ENCODE assay signal across 11 cellular contexts in the genomic region with DNA sequence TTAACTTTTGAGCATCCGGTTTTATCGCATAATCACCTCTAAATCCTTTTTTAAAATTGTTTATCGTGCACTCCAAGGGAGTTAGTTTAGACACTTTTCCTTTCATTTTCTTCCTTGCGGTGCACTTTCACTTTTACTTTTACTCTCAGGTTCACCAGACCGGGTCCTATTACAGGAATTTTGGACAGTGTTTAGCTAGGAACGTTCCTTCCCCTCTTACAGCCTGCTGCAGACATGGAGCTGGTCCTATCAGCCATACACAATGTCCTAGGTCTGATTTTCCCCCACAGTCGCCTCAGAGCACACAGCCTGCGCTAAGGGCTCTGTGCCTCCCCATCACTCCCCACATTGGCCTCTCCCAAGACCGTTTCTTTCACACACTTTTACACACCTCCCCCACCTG.
DNase-seq lines count a peak whose midpoint lies in the region; ATAC-seq and TF ChIP-seq lines count a peak whose summit lies in the region.
"Had no signal": no experiment of that assay in that cellular context is flagged by ENCODE, and none has a peak within 500 bp of the region (broad histone marks: within the 10 kb centered on the region; RNA-seq: fewer than 3 reads in every experiment).

No MANE protein-coding gene starts in this region.

- H3K4me3 ChIP-seq in heart left ventricle (peak overlapping the region in 10 of 12 donors; percentile 15 to 47 (median 34)), MM.1S (ENCODE audit: low read length) (no peak overlapping the region), colonic mucosa (peak overlapping the region; percentile 9), upper lobe of right lung (peak overlapping the region; percentile 17)

- intact Hi-C loops in heart left ventricle (cut with DNase I) (loop anchor here in 5 of 10 donors (10.0 kb wide), 1 partner anchor 499 kb away; no protein-coding TSS in a partner anchor), Right ventricle myocardium superior (cut with DNase I) (no loop called here), colonic mucosa (cut with DNase I) (no loop called here), upper lobe of right lung (cut with DNase I) (no loop called here)

- peak overlapping the region; percentile 16; the same call in 1 of the 2 replicates for H3K4me2 ChIP-seq in MM.1S (ENCODE audit: low read depth, low read length)

- no peaks in the 10 kb centered on the region for H3K9me2 ChIP-seq in MM.1S (replicated peaks; ENCODE audit: insufficient read depth, low read length)

- H3K27me3 Mint-ChIP-seq in osteocyte (ENCODE audit: unreplicated experiment): no peaks in the 10 kb centered on the region

- H3K27ac ChIP-seq in heart left ventricle (peak overlapping the region in 8 of 12 donors; percentile 0 to 70 (median 51)), MM.1S (ENCODE audit: low read length) (no peak overlapping the region), colonic mucosa (no peak overlapping the region), upper lobe of right lung (no peak overlapping the region)
- H3K27ac ChIP-seq: left lung had no signal

- TF ChIP-seq CTCF in heart left ventricle (IDR thresholded peaks at IDR 0.05) (no peak), MM.1S (IDR thresholded peaks at IDR 0.05; ENCODE audit: low read length) (no peak), colonic mucosa (IDR thresholded peaks at IDR 0.05) (no peak), upper lobe of right lung (IDR thresholded peaks at IDR 0.05) (no peak), osteocyte (IDR thresholded peaks at IDR 0.05) (no peak)

- no peaks in the 10 kb centered on the region for H4K20me1 ChIP-seq in MM.1S (ENCODE audit: insufficient read depth, low read length)

- no peak overlapping the region for H2AFZ ChIP-seq in MM.1S (ENCODE audit: low read length)

- no peaks in the 10 kb centered on the region for H3F3A ChIP-seq in MM.1S (ENCODE audit: insufficient read depth, low read length)

- WGBS in heart left ventricle, 4 donors: 49 to 62% (median 60%) methylated on average over 9 of the region's 9 CpGs

- H3K9me3 Mint-ChIP-seq in osteocyte (ENCODE audit: unreplicated experiment): peaks cover 22% of the 10 kb centered on the region

- no peaks in the 10 kb centered on the region for H3K79me2 ChIP-seq in MM.1S (ENCODE audit: low read length)

- no peaks in the 10 kb centered on the region for H3K9me3 ChIP-seq in heart left ventricle
- no peaks in the 10 kb centered on the region for H3K9me3 ChIP-seq in MM.1S (replicated peaks; ENCODE audit: insufficient read depth, low read length)
- H3K9me3 ChIP-seq in colonic mucosa: no peaks in the 10 kb centered on the region
- no peaks in the 10 kb centered on the region for H3K9me3 ChIP-seq in upper lobe of right lung
- H3K9me3 ChIP-seq: left lung had no signal

- H3K4me1 ChIP-seq in heart left ventricle: peaks cover 0 to 15% (median 2%) of the 10 kb centered on the region in 12 donors
- H3K4me1 ChIP-seq in MM.1S (ENCODE audit: low read length): no peaks in the 10 kb centered on the region
- H3K4me1 ChIP-seq in colonic mucosa: no peaks in the 10 kb centered on the region
- no peaks in the 10 kb centered on the region for H3K4me1 ChIP-seq in upper lobe of right lung

- H3K27me3 ChIP-seq in heart left ventricle: peaks cover 0 to 6% (median 0%) of the 10 kb centered on the region in 9 donors
- H3K27me3 ChIP-seq in MM.1S (replicated peaks; ENCODE audit: insufficient read depth, low read length): no peaks in the 10 kb centered on the region
- no peaks in the 10 kb centered on the region for H3K27me3 ChIP-seq in colonic mucosa
- no peaks in the 10 kb centered on the region for H3K27me3 ChIP-seq in upper lobe of right lung
- H3K27me3 ChIP-seq: left lung had no signal

- H3K4me3 Mint-ChIP-seq in osteocyte (ENCODE audit: unreplicated experiment): no peak overlapping the region

- TF ChIP-seq POLR2A in heart left ventricle (IDR thresholded peaks at IDR 0.05): no peak

- H3K4me1 Mint-ChIP-seq in osteocyte (ENCODE audit: unreplicated experiment): no peaks in the 10 kb centered on the region

- H3K36me3 ChIP-seq in heart left ventricle: no peaks in the 10 kb centered on the region
- no peaks in the 10 kb centered on the region for H3K36me3 ChIP-seq in MM.1S (replicated peaks; ENCODE audit: insufficient read depth, low read length)
- H3K36me3 ChIP-seq in colonic mucosa: no peaks in the 10 kb centered on the region
- H3K36me3 ChIP-seq in upper lobe of right lung: no peaks in the 10 kb centered on the region
- H3K36me3 ChIP-seq: left lung had no signal

- peak in 1 of 4 donors; percentile 61 for ATAC-seq in heart left ventricle
- ATAC-seq in Right ventricle myocardium superior (ENCODE audit: poor library complexity): no peak
- ATAC-seq in upper lobe of right lung: peak; percentile 34
- ATAC-seq: left lung had no signal

- DNase-seq in heart left ventricle (no peak), Right ventricle myocardium superior (no peak), MM.1S (no peak), colonic mucosa (no peak), upper lobe of right lung (no peak), NCI-H82 treated with DMSO at 0.1 percent for 48 hours (lab: John Stamatoyannopoulos, UW; ENCODE audit: unreplicated experiment) (no peak), osteocyte (ENCODE audit: extremely low spot score, unreplicated experiment) (no peak), iPS-NIHi11 (ENCODE audit: low spot score) (no peak)
- DNase-seq: activated CD4-positive, alpha-beta T cell treated with anti-CD3 and anti-CD28 coated beads, Interleukin-2, amount 50 U/mL, for 4 hours; left lung; NCI-H774 had no signal

- H3K36me3 Mint-ChIP-seq in osteocyte (ENCODE audit: unreplicated experiment): no peaks in the 10 kb centered on the region

- H3K9ac ChIP-seq in MM.1S (ENCODE audit: low read length): no peak overlapping the region
- no peak overlapping the region for H3K9ac ChIP-seq in colonic mucosa (ENCODE audit: low read depth in 2 of 2, low read length in 2 of 2)

- H3K27ac Mint-ChIP-seq in osteocyte (ENCODE audit: unreplicated experiment): no peak overlapping the region

Comparison
In these comparisons a context has a peak if more than half of its experiments do, and no peak if none do; other contexts are left out.
1. H3K27ac ChIP-seq: peak in heart left ventricle (8 of 12); none in MM.1S (single experiment), colonic mucosa (single experiment) and upper lobe of right lung (single experiment).